1 cellular context compared by ENCODE assay signal in the genomic region with DNA sequence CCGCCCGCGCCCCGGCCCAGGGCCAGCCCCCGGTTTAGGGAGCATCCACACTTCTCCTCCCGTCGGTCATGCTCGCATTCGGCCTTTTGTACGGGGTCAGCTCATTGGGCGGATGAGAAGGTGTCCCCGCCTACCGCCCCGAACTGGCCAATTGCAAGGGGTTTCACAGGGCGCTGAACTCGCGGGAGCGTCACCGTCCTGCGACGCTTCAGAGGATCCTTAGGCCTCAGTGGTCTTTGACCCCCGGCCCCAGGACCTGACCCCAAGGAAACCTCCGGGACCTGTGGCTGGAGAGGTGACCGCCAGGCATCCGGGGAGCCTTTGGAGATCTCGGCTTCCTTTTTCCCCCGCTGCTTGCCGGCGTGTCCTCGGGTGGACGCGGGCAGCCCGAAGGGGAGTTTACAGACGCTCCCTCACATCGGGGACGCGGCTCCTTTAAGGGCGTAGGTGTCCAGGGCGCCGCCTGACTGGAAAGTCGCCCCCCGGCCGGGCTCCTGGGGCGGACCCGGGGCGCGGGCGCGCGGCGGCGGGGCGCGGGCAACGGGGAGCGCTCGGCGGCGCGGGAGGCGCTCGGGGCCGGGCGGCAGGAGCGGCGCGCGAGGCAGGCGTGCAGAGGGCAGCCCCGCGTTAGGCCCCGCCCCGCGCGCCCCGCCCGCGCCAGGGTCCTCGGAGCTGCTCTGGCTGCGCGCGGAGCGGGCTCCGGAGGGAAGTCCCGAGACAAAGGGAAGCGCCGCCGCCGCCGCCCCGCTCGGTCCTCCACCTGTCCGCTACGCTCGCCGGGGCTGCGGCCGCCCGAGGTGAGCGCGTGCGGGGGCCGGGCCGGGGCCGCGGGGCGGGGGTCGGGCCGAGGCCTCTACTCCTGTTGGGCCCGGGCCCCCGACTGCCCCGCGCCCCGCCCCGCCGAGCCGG.
TF ChIP-seq lines count a peak whose summit lies in the region.

A gene (plus strand): TSS at position 660 of the 909 bp plus-strand sequence. CDS start 4,395 bp downstream, outside the sequence.

TF ChIP-seq in K562, 482 proteins besides CTCF, POLR2A, EP300 and RAD21 (continued from another document and continues in another):
- TF ChIP-seq, protein P1, sequence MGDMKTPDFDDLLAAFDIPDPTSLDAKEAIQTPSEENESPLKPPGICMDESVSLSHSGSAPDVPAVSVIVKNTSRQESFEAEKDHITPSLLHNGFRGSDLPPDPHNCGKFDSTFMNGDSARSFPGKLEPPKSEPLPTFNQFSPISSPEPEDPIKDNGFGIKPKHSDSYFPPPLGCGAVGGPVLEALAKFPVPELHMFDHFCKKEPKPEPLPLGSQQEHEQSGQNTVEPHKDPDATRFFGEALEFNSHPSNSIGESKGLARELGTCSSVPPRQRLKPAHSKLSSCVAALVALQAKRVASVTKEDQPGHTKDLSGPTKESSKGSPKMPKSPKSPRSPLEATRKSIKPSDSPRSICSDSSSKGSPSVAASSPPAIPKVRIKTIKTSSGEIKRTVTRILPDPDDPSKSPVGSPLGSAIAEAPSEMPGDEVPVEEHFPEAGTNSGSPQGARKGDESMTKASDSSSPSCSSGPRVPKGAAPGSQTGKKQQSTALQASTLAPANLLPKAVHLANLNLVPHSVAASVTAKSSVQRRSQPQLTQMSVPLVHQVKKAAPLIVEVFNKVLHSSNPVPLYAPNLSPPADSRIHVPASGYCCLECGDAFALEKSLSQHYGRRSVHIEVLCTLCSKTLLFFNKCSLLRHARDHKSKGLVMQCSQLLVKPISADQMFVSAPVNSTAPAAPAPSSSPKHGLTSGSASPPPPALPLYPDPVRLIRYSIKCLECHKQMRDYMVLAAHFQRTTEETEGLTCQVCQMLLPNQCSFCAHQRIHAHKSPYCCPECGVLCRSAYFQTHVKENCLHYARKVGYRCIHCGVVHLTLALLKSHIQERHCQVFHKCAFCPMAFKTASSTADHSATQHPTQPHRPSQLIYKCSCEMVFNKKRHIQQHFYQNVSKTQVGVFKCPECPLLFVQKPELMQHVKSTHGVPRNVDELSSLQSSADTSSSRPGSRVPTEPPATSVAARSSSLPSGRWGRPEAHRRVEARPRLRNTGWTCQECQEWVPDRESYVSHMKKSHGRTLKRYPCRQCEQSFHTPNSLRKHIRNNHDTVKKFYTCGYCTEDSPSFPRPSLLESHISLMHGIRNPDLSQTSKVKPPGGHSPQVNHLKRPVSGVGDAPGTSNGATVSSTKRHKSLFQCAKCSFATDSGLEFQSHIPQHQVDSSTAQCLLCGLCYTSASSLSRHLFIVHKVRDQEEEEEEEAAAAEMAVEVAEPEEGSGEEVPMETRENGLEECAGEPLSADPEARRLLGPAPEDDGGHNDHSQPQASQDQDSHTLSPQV (IDR thresholded peaks at IDR 0.05): no peak
- TF ChIP-seq EHMT2 (IDR thresholded peaks at IDR 0.05) (peak; percentile 47; the same call in 1 of the 2 replicates), HMG20A (CRISPR knock-in tag; conservative IDR thresholded peaks at IDR 0.05) (no peak), ZNF124 (CRISPR knock-in tag; IDR thresholded peaks at IDR 0.05) (no peak), SMAD1 (IDR thresholded peaks at IDR 0.05; ENCODE audit: low read depth, low read length, partially characterized antibody) (no peak), ZNF668 (CRISPR knock-in tag; IDR thresholded peaks at IDR 0.05) (no peak), ELF2 (CRISPR knock-in tag; IDR thresholded peaks at IDR 0.05) (no peak), CBX3 (IDR thresholded peaks at IDR 0.05; ENCODE audit: borderline replicate concordance in 1 of 2, low read length in 2 of 2) (no peak), SMC3 (conservative IDR thresholded peaks at IDR 0.05; ENCODE audit: insufficient read depth, low read depth, low read length) (no peak), ZKSCAN1 (IDR thresholded peaks at IDR 0.05; ENCODE audit: low read depth, low read length) (no peak), MAZ (CRISPR knock-in tag; conservative IDR thresholded peaks at IDR 0.05 in 1 of 2, IDR thresholded peaks at IDR 0.05 in 1 of 2) (peak; percentile 32 to 65), POU5F1 (IDR thresholded peaks at IDR 0.05; ENCODE audit: borderline replicate concordance, low read depth, low read length, partially characterized antibody) (no peak), MTA3 (IDR thresholded peaks at IDR 0.05; ENCODE audit: borderline replicate concordance) (peak; percentile 62; the same call in 1 of the 2 replicates), ELF1 (tag; IDR thresholded peaks at IDR 0.05) (peak; percentile 18), RUNX1 (IDR thresholded peaks at IDR 0.05; ENCODE audit: low read depth) (no peak), ESRRA (IDR thresholded peaks at IDR 0.05; ENCODE audit: borderline replicate concordance, low read depth) (peak; percentile 13), ZEB2 (IDR thresholded peaks at IDR 0.05) (no peak), WHSC1 (IDR thresholded peaks at IDR 0.05; ENCODE audit: low read length) (no peak), TRIM28 (IDR thresholded peaks at IDR 0.05) (no peak), ZNF431 (CRISPR knock-in tag; IDR thresholded peaks at IDR 0.05) (no peak), FOXJ2 (tag; IDR thresholded peaks at IDR 0.05) (no peak), ZFX (CRISPR knock-in tag; IDR thresholded peaks at IDR 0.05) (peak; percentile 100), PRPF4 (IDR thresholded peaks at IDR 0.05; ENCODE audit: insufficient read depth, low read depth, low read length, poor library complexity, severe bottlenecking) (no peak), CHD1 (IDR thresholded peaks at IDR 0.05; ENCODE audit: low read length) (no peak), OTX1 (CRISPR knock-in tag; IDR thresholded peaks at IDR 0.05) (peak; percentile 64), HIVEP1 (CRISPR knock-in tag; IDR thresholded peaks at IDR 0.05) (no peak), SIX5 (IDR thresholded peaks at IDR 0.05; ENCODE audit: borderline replicate concordance in 1 of 2, insufficient read depth in 1 of 2, low read depth in 1 of 2, low read length in 2 of 2) (no peak), TAF9B (IDR thresholded peaks at IDR 0.05; ENCODE audit: partially characterized antibody) (no peak), MEF2A (IDR thresholded peaks at IDR 0.05; ENCODE audit: control insufficient read depth, low read depth, low read length) (no peak), ZNF445 (CRISPR knock-in tag; IDR thresholded peaks at IDR 0.05; ENCODE audit: low read depth) (no peak), RAD51 (IDR thresholded peaks at IDR 0.05; ENCODE audit: borderline replicate concordance, low read depth) (no peak)
- TF ChIP-seq, protein P2, sequence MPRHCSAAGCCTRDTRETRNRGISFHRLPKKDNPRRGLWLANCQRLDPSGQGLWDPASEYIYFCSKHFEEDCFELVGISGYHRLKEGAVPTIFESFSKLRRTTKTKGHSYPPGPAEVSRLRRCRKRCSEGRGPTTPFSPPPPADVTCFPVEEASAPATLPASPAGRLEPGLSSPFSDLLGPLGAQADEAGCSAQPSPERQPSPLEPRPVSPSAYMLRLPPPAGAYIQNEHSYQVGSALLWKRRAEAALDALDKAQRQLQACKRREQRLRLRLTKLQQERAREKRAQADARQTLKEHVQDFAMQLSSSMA (CRISPR knock-in tag; IDR thresholded peaks at IDR 0.05): 0 out of 2 replicates have a peak, but pooled peaks have one; percentile 29
- TF ChIP-seq, protein P3, sequence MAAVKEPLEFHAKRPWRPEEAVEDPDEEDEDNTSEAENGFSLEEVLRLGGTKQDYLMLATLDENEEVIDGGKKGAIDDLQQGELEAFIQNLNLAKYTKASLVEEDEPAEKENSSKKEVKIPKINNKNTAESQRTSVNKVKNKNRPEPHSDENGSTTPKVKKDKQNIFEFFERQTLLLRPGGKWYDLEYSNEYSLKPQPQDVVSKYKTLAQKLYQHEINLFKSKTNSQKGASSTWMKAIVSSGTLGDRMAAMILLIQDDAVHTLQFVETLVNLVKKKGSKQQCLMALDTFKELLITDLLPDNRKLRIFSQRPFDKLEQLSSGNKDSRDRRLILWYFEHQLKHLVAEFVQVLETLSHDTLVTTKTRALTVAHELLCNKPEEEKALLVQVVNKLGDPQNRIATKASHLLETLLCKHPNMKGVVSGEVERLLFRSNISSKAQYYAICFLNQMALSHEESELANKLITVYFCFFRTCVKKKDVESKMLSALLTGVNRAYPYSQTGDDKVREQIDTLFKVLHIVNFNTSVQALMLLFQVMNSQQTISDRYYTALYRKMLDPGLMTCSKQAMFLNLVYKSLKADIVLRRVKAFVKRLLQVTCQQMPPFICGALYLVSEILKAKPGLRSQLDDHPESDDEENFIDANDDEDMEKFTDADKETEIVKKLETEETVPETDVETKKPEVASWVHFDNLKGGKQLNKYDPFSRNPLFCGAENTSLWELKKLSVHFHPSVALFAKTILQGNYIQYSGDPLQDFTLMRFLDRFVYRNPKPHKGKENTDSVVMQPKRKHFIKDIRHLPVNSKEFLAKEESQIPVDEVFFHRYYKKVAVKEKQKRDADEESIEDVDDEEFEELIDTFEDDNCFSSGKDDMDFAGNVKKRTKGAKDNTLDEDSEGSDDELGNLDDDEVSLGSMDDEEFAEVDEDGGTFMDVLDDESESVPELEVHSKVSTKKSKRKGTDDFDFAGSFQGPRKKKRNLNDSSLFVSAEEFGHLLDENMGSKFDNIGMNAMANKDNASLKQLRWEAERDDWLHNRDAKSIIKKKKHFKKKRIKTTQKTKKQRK (IDR thresholded peaks at IDR 0.05; ENCODE audit: borderline replicate concordance, low read depth, low read length): no peak
- TF ChIP-seq, protein P4, sequence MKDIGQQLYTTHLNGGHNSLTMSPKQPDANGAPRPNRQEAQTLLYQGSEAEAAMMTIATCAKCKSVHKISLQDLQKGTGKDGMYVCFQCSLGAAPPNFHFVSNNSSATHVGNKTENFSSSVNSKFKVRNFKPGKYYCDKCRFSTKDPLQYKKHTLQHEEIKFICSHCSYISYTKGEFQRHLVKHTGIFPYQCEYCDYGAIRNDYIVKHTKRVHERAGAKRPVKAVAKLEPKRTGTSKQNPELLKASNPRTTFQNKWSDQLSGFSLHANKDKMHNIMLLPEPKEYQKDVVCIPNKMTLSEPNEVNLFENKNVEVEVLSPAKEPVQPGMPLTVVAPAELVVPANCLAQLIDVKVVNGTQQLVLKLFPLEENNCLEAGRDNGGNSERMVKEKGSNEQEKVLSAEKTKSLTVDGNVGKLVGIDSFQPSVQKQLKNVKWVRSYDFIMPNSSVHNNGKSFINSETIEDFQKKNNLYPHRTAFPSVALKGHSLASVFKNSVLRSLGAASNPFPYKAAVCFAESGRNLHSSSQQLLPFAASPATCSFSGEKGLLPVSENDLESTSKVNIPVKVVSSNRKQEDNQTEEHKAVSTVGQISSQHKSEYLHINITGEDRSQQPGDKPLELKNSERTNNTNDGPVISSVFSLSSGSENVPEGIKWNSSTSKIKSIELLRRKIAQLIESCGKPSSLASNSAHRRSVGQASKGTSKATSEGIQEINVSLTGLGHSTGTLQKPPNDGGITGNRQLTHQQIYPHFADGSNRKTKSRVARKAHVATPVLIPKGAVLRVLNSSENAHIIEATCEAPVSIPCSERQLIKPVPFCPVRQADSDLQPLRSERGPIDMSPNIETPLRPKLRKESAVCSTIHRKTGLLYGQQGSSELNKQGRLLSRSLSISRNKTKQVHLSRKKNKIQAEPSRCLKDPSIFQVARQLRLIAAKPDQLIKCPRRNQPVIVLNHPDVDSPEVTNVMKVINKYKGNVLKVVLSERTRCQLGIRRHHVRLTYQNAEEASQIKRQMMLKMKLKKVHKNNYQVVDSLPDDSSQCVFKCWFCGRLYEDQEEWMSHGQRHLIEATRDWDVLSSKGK (CRISPR knock-in tag; IDR thresholded peaks at IDR 0.05): no peak
- TF ChIP-seq, protein P5, sequence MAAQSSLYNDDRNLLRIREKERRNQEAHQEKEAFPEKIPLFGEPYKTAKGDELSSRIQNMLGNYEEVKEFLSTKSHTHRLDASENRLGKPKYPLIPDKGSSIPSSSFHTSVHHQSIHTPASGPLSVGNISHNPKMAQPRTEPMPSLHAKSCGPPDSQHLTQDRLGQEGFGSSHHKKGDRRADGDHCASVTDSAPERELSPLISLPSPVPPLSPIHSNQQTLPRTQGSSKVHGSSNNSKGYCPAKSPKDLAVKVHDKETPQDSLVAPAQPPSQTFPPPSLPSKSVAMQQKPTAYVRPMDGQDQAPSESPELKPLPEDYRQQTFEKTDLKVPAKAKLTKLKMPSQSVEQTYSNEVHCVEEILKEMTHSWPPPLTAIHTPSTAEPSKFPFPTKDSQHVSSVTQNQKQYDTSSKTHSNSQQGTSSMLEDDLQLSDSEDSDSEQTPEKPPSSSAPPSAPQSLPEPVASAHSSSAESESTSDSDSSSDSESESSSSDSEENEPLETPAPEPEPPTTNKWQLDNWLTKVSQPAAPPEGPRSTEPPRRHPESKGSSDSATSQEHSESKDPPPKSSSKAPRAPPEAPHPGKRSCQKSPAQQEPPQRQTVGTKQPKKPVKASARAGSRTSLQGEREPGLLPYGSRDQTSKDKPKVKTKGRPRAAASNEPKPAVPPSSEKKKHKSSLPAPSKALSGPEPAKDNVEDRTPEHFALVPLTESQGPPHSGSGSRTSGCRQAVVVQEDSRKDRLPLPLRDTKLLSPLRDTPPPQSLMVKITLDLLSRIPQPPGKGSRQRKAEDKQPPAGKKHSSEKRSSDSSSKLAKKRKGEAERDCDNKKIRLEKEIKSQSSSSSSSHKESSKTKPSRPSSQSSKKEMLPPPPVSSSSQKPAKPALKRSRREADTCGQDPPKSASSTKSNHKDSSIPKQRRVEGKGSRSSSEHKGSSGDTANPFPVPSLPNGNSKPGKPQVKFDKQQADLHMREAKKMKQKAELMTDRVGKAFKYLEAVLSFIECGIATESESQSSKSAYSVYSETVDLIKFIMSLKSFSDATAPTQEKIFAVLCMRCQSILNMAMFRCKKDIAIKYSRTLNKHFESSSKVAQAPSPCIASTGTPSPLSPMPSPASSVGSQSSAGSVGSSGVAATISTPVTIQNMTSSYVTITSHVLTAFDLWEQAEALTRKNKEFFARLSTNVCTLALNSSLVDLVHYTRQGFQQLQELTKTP (IDR thresholded peaks at IDR 0.05; ENCODE audit: low read depth in 1 of 2, partially characterized antibody in 2 of 2): peak in 1 of 2 experiments; percentile 91
- TF ChIP-seq, protein P6, sequence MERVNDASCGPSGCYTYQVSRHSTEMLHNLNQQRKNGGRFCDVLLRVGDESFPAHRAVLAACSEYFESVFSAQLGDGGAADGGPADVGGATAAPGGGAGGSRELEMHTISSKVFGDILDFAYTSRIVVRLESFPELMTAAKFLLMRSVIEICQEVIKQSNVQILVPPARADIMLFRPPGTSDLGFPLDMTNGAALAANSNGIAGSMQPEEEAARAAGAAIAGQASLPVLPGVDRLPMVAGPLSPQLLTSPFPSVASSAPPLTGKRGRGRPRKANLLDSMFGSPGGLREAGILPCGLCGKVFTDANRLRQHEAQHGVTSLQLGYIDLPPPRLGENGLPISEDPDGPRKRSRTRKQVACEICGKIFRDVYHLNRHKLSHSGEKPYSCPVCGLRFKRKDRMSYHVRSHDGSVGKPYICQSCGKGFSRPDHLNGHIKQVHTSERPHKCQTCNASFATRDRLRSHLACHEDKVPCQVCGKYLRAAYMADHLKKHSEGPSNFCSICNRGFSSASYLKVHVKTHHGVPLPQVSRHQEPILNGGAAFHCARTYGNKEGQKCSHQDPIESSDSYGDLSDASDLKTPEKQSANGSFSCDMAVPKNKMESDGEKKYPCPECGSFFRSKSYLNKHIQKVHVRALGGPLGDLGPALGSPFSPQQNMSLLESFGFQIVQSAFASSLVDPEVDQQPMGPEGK (CRISPR knock-in tag; IDR thresholded peaks at IDR 0.05; ENCODE audit: borderline replicate concordance): no peak
- TF ChIP-seq, protein P7, sequence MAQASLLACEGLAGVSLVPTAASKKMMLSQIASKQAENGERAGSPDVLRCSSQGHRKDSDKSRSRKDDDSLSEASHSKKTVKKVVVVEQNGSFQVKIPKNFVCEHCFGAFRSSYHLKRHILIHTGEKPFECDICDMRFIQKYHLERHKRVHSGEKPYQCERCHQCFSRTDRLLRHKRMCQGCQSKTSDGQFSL (CRISPR knock-in tag; IDR thresholded peaks at IDR 0.05): no peak
- TF ChIP-seq, protein P7 (tag; IDR thresholded peaks at IDR 0.05): no peak; a peak in 1 of 4 replicates
